1 cellular context compared by ENCODE assay signal in genomic region chr2:124437811-124438210, GRCh38.
TF ChIP-seq lines count a peak whose summit lies in the region.

No MANE protein-coding gene starts in this region.

TF ChIP-seq in GM12878, 131 proteins besides CTCF, POLR2A, EP300 and RAD21 (continued from another document):
- peak; percentile 71 for TF ChIP-seq REST (IDR thresholded peaks at IDR 0.05; ENCODE audit: low read depth, low read length)
